ENCODE assay signal across 1 cellular context in genomic region chr16:57781741-57782606, GRCh38.
TF ChIP-seq lines count a peak whose summit lies in the region.

No MANE protein-coding gene starts in this region.

TF ChIP-seq in HepG2, 621 proteins besides CTCF, POLR2A, EP300 and RAD21 (continued from another document and continues in another):
- no peak; the same call in 1 of the 2 replicates for TF ChIP-seq ZNF513 (CRISPR knock-in tag; conservative IDR thresholded peaks at IDR 0.05)
- TF ChIP-seq ZNF235 (CRISPR knock-in tag; IDR thresholded peaks at IDR 0.05; ENCODE audit: borderline replicate concordance): no peak
- TF ChIP-seq RFX1 (IDR thresholded peaks at IDR 0.05): no peak
- TF ChIP-seq ZNF704 (CRISPR knock-in tag; IDR thresholded peaks at IDR 0.05; ENCODE audit: borderline replicate concordance): no peak
- no peak for TF ChIP-seq ZNF773 (CRISPR knock-in tag; IDR thresholded peaks at IDR 0.05; ENCODE audit: borderline replicate concordance)
- peak; percentile 43; the same call in 1 of the 2 replicates for TF ChIP-seq ELF1 (CRISPR knock-in tag; IDR thresholded peaks at IDR 0.05)
- no peak for TF ChIP-seq RFXAP (CRISPR knock-in tag; IDR thresholded peaks at IDR 0.05; ENCODE audit: borderline replicate concordance)
- no peak for TF ChIP-seq CENPT (CRISPR knock-in tag; IDR thresholded peaks at IDR 0.05; ENCODE audit: low read depth)
- 0 out of 2 replicates have a peak, but pooled peaks have one; percentile 33 for TF ChIP-seq MAFF (IDR thresholded peaks at IDR 0.05; ENCODE audit: low read depth, low read length)
- no peak for TF ChIP-seq GMEB2 (CRISPR knock-in tag; IDR thresholded peaks at IDR 0.05; ENCODE audit: low read depth)
- no peak for TF ChIP-seq ZFP41 (CRISPR knock-in tag; IDR thresholded peaks at IDR 0.05; ENCODE audit: borderline replicate concordance)
- 0 out of 2 replicates have a peak, but pooled peaks have one; percentile 33 for TF ChIP-seq ZNF451 (CRISPR knock-in tag; IDR thresholded peaks at IDR 0.05)
- TF ChIP-seq ISX (CRISPR knock-in tag; conservative IDR thresholded peaks at IDR 0.05): no peak
- 0 out of 2 replicates have a peak, but pooled peaks have one; percentile 5 for TF ChIP-seq ZNF160 (CRISPR knock-in tag; IDR thresholded peaks at IDR 0.05)
- TF ChIP-seq HMG20B (CRISPR knock-in tag; conservative IDR thresholded peaks at IDR 0.05): no peak
- TF ChIP-seq HMG20A (CRISPR knock-in tag; IDR thresholded peaks at IDR 0.05; ENCODE audit: borderline replicate concordance): peak; percentile 43; the same call in 1 of the 2 replicates
- TF ChIP-seq ZNF672 (CRISPR knock-in tag; IDR thresholded peaks at IDR 0.05): no peak
- no peak for TF ChIP-seq FUBP1 (CRISPR knock-in tag; IDR thresholded peaks at IDR 0.05; ENCODE audit: borderline replicate concordance)
- TF ChIP-seq ZNF550 (CRISPR knock-in tag; IDR thresholded peaks at IDR 0.05; ENCODE audit: borderline replicate concordance): 0 out of 2 replicates have a peak, but pooled peaks have one; percentile 13
- no peak for TF ChIP-seq HMGXB3 (CRISPR knock-in tag; IDR thresholded peaks at IDR 0.05; ENCODE audit: borderline replicate concordance)
- TF ChIP-seq HCFC1 (IDR thresholded peaks at IDR 0.05; ENCODE audit: low read depth, low read length): no peak
- TF ChIP-seq KAT8 (CRISPR knock-in tag; IDR thresholded peaks at IDR 0.05): peak; percentile 52; the same call in 1 of the 2 replicates
- TF ChIP-seq ELF4 (CRISPR knock-in tag; IDR thresholded peaks at IDR 0.05; ENCODE audit: borderline replicate concordance): no peak
- TF ChIP-seq RNF219 (CRISPR knock-in tag; IDR thresholded peaks at IDR 0.05): 0 out of 2 replicates have a peak, but pooled peaks have one; percentile 70
- TF ChIP-seq DDIT3 (CRISPR knock-in tag; IDR thresholded peaks at IDR 0.05): no peak
- no peak for TF ChIP-seq CAMTA2 (CRISPR knock-in tag; IDR thresholded peaks at IDR 0.05; ENCODE audit: borderline replicate concordance)
- no peak for TF ChIP-seq RFX3 (CRISPR knock-in tag; IDR thresholded peaks at IDR 0.05)
- TF ChIP-seq ZNF780A (CRISPR knock-in tag; IDR thresholded peaks at IDR 0.05): no peak
- peak; percentile 83; the same call in 1 of the 2 replicates for TF ChIP-seq HDAC2 (CRISPR knock-in tag; IDR thresholded peaks at IDR 0.05)
- no peak for TF ChIP-seq CERS6 (CRISPR knock-in tag; IDR thresholded peaks at IDR 0.05)
- no peak for TF ChIP-seq ZNF841 (CRISPR knock-in tag; IDR thresholded peaks at IDR 0.05; ENCODE audit: borderline replicate concordance)
- no peak for TF ChIP-seq NAIF1 (CRISPR knock-in tag; IDR thresholded peaks at IDR 0.05; ENCODE audit: borderline replicate concordance)
- peak; percentile 79; the same call in 1 of the 2 replicates for TF ChIP-seq ZNF782 (CRISPR knock-in tag; IDR thresholded peaks at IDR 0.05; ENCODE audit: borderline replicate concordance)
- no peak for TF ChIP-seq ZNF251 (CRISPR knock-in tag; IDR thresholded peaks at IDR 0.05)
- TF ChIP-seq PHF20 (CRISPR knock-in tag; IDR thresholded peaks at IDR 0.05): no peak
- peak; percentile 55 for TF ChIP-seq ZGPAT (CRISPR knock-in tag; IDR thresholded peaks at IDR 0.05)
- TF ChIP-seq ZBTB33 (CRISPR knock-in tag; IDR thresholded peaks at IDR 0.05): peak; percentile 55; the same call in 1 of the 2 replicates
- no peak for TF ChIP-seq ZNF337 (CRISPR knock-in tag; IDR thresholded peaks at IDR 0.05; ENCODE audit: borderline replicate concordance, low read depth)
- TF ChIP-seq CHD4 (IDR thresholded peaks at IDR 0.05; ENCODE audit: borderline replicate concordance, low read length): peak; percentile 100
- peak; percentile 58 for TF ChIP-seq PBX2 (CRISPR knock-in tag; IDR thresholded peaks at IDR 0.05)
- TF ChIP-seq ZBTB7B (CRISPR knock-in tag; IDR thresholded peaks at IDR 0.05): peak; percentile 79
- TF ChIP-seq FOXA1 (IDR thresholded peaks at IDR 0.05): no peak
- TF ChIP-seq FOXA1 (CRISPR knock-in tag; IDR thresholded peaks at IDR 0.05): no peak; the same call in 1 of the 2 replicates
- no peak; the same call in 1 of the 2 replicates for TF ChIP-seq ZSCAN29 (CRISPR knock-in tag; conservative IDR thresholded peaks at IDR 0.05)
